ENCODE assay signal across 1 cellular context in genomic region chr1:205631727-205632373, GRCh38.
TF ChIP-seq lines count a peak whose summit lies in the region.

Gene ELK4 (minus strand): TSS chr1:205632011. CDS start chr1:205623882, 8,129 bp downstream.

TF ChIP-seq in HepG2, 621 proteins besides CTCF, POLR2A, EP300 and RAD21 (continued from another document and continues in another):
- TF ChIP-seq DR1 (CRISPR knock-in tag; IDR thresholded peaks at IDR 0.05), result peak; percentile 71; the same call in 1 of the 2 replicates
- 0 out of 2 replicates have a peak, but pooled peaks have one; percentile 56 for TF ChIP-seq ETV6 (CRISPR knock-in tag; conservative IDR thresholded peaks at IDR 0.05)
- TF ChIP-seq RXRA (CRISPR knock-in tag; IDR thresholded peaks at IDR 0.05), result peak; percentile 56
- TF ChIP-seq TCF7L2 (IDR thresholded peaks at IDR 0.05; ENCODE audit: low read depth, low read length), result no peak
- no peak; the same call in 1 of the 2 replicates for TF ChIP-seq ZNF598 (CRISPR knock-in tag; IDR thresholded peaks at IDR 0.05; ENCODE audit: borderline replicate concordance)
- TF ChIP-seq KIAA2018 (CRISPR knock-in tag; IDR thresholded peaks at IDR 0.05; ENCODE audit: borderline replicate concordance), result no peak
- no peak for TF ChIP-seq ZFP36L2 (CRISPR knock-in tag; IDR thresholded peaks at IDR 0.05)
- no peak for TF ChIP-seq ZSCAN5A (CRISPR knock-in tag; IDR thresholded peaks at IDR 0.05; ENCODE audit: borderline replicate concordance)
- TF ChIP-seq SRF (IDR thresholded peaks at IDR 0.05; ENCODE audit: low read depth, low read length), result no peak
- no peak for TF ChIP-seq ZNF10 (CRISPR knock-in tag; IDR thresholded peaks at IDR 0.05; ENCODE audit: borderline replicate concordance, low read depth)
- 0 out of 2 replicates have a peak, but pooled peaks have one; percentile 50 for TF ChIP-seq ZNF713 (CRISPR knock-in tag; IDR thresholded peaks at IDR 0.05)
- no peak; the same call in 1 of the 2 replicates for TF ChIP-seq KLF12 (CRISPR knock-in tag; IDR thresholded peaks at IDR 0.05; ENCODE audit: borderline replicate concordance)
- 0 out of 2 replicates have a peak, but pooled peaks have one; percentile 36 for TF ChIP-seq ZFP1 (CRISPR knock-in tag; IDR thresholded peaks at IDR 0.05)
- peak; percentile 90; the same call in 1 of the 2 replicates for TF ChIP-seq ZNF430 (CRISPR knock-in tag; IDR thresholded peaks at IDR 0.05)
- peak in 1 of 2 experiments; percentile 70; a peak in 2 of 4 replicates for TF ChIP-seq ATF4 (CRISPR knock-in tag; IDR thresholded peaks at IDR 0.05)
- TF ChIP-seq ZBED4 (CRISPR knock-in tag; IDR thresholded peaks at IDR 0.05; ENCODE audit: borderline replicate concordance), result peak; percentile 74
- TF ChIP-seq ZNF766 (CRISPR knock-in tag; IDR thresholded peaks at IDR 0.05; ENCODE audit: borderline replicate concordance), result peak; percentile 66; the same call in 1 of the 2 replicates
- TF ChIP-seq AFF4 (CRISPR knock-in tag; IDR thresholded peaks at IDR 0.05), result no peak
- no peak for TF ChIP-seq ZNF484 (CRISPR knock-in tag; IDR thresholded peaks at IDR 0.05; ENCODE audit: borderline replicate concordance, low read depth)
- no peak for TF ChIP-seq ZNF24 (IDR thresholded peaks at IDR 0.05)
- peak; percentile 92 for TF ChIP-seq ZFY (CRISPR knock-in tag; IDR thresholded peaks at IDR 0.05)
- TF ChIP-seq MIER2 (CRISPR knock-in tag; IDR thresholded peaks at IDR 0.05), result no peak
- TF ChIP-seq ZNF18 (CRISPR knock-in tag; IDR thresholded peaks at IDR 0.05; ENCODE audit: insufficient replicate concordance), result no peak
- TF ChIP-seq GABPB1 (CRISPR knock-in tag; IDR thresholded peaks at IDR 0.05), result peak; percentile 96
- no peak for TF ChIP-seq ZNF704 (CRISPR knock-in tag; IDR thresholded peaks at IDR 0.05; ENCODE audit: borderline replicate concordance)
- TF ChIP-seq ZKSCAN8 (CRISPR knock-in tag; IDR thresholded peaks at IDR 0.05; ENCODE audit: borderline replicate concordance), result peak; percentile 74; the same call in 1 of the 2 replicates
- no peak for TF ChIP-seq GTF3A (CRISPR knock-in tag; conservative IDR thresholded peaks at IDR 0.05)
- TF ChIP-seq ELK4 (CRISPR knock-in tag; IDR thresholded peaks at IDR 0.05; ENCODE audit: borderline replicate concordance), result 0 out of 2 replicates have a peak, but pooled peaks have one; percentile 58
- no peak for TF ChIP-seq GRHL1 (CRISPR knock-in tag; conservative IDR thresholded peaks at IDR 0.05)
- peak; percentile 70 for TF ChIP-seq MIXL1 (CRISPR knock-in tag; IDR thresholded peaks at IDR 0.05)
